ENCODE assay signal across 24 cellular contexts in the genomic region with DNA sequence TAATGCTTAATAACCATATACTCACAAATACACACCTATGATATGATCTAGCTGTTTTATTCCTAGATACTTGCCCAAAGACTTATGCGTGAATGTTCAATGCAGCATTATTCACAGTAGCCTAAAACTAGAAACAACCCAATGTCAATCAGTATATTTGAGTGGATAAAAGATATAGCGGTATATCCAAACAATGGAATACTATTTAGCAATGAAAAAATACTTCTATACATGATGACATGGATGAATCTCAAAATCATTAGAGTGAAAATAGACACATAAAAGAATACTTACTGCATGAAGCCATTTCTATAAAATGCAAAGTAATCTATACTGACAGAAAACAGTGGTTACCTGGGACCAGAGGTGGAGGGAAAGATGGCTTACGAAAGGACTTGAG.
DNase-seq lines count a peak whose midpoint lies in the region; ATAC-seq, FAIRE-seq and TF ChIP-seq lines count a peak whose summit lies in the region.
"Had no signal": no experiment of that assay in that cellular context is flagged by ENCODE, and none has a peak within 500 bp of the region (broad histone marks: within the 10 kb centered on the region; RNA-seq: fewer than 3 reads in every experiment).

No MANE protein-coding gene starts in this region.

- POLR2A ChIA-PET in SK-N-SH (lab: Yijun Ruan, JAX), result no interaction called here
- POLR2A ChIA-PET in K562 (lab: Yijun Ruan, JAX), result interaction anchor here (0.7 kb wide), 1 partner anchor 14 kb away, joined by 3 read pairs; no protein-coding TSS in a partner anchor

- no peaks in the 10 kb centered on the region for H3K9me2 ChIP-seq in SK-N-SH

- intact Hi-C loops in K562 (cut with micrococcal nuclease), result no loop called here

- 97% methylated on average over 3 of the region's 3 CpGs for WGBS in SK-N-SH (ENCODE audit: low lambda C conversion rate)
- WGBS in K562 (ENCODE audit: insufficient coverage, low coverage, missing lambda C conversion rate), result 95% methylated on average over 3 of the region's 3 CpGs

- in situ Hi-C loops in K562 (cut with MboI), result no loop called here

- DNase-seq in SK-N-SH (no peak), K562 (ENCODE audit: extremely low read depth in 1 of 4, low spot score in 3 of 4) (no peak), kidney tubule cell (ENCODE audit: low spot score) (no peak), NCI-H226 (no peak)
- DNase-seq: AML-193; Caco-2; Calu3; CD4-positive, alpha-beta T cell; CD8-positive, alpha-beta T cell; DMS 273 treated with DMSO at 0.1 percent for 48 hours; DMS153; DMS53; DMS79; DND-41; EL; GDM1 had no signal

- H3K4me2 ChIP-seq in SK-N-SH (no peak overlapping the region), K562 (ENCODE audit: insufficient read depth, low read length) (no peak overlapping the region)
- H3K4me2 ChIP-seq: A549; BLaER1 treated with 17β-estradiol and CSF1 and Interleukin-3, amounts not matched to agents 10 nM and 100 nM had no signal

- no peak for TF ChIP-seq EP300 in SK-N-SH (IDR thresholded peaks at IDR 0.05; ENCODE audit: borderline replicate concordance in 1 of 2, low read depth in 1 of 2, low read length in 1 of 2)
- TF ChIP-seq EP300 in K562 (IDR thresholded peaks at IDR 0.05; ENCODE audit: low read length), result no peak

- no peak overlapping the region for H3K9ac ChIP-seq in SK-N-SH
- no peak overlapping the region for H3K9ac ChIP-seq in K562 (ENCODE audit: insufficient read depth in 1 of 2, low read depth in 2 of 2, low read length in 2 of 2)
- H3K9ac ChIP-seq: BLaER1 treated with 17β-estradiol and CSF1 and Interleukin-3, amounts not matched to agents 10 nM and 100 nM had no signal

- ATAC-seq in SK-N-SH treated with all-trans-retinoic acid at 6 μM for 48 hours, result no peak
- no peak for ATAC-seq in K562
- ATAC-seq: A549; CD8-positive, alpha-beta T cell; GM12878 had no signal

- BruUV-seq in K562 (replicated peaks; lab: Mats Ljungman, UMichigan), result no TSS peak

- TF ChIP-seq POLR2A in K562 (conservative IDR thresholded peaks at IDR 0.05), result no peak

- H3K27ac ChIP-seq in SK-N-SH (ENCODE audit: low read depth in 2 of 2, low read length in 1 of 2) (no peak overlapping the region), K562 (ENCODE audit: extremely low read depth, low read depth, low read length) (no peak overlapping the region)
- H3K27ac ChIP-seq: 22Rv1; A549; BLaER1 treated with 17β-estradiol and CSF1 and Interleukin-3, amounts not matched to agents 10 nM and 100 nM; C4-2B had no signal

- no peaks in the 10 kb centered on the region for H3K4me1 ChIP-seq in SK-N-SH (ENCODE audit: control insufficient read depth in 1 of 2, insufficient read depth in 2 of 2, low read depth in 1 of 2, low read length in 1 of 2)
- H3K4me1 ChIP-seq in K562 (replicated peaks in 1 of 2; ENCODE audit: control insufficient read depth in 2 of 2, insufficient read depth in 2 of 2, low read length in 2 of 2), result no peaks in the 10 kb centered on the region
- H3K4me1 ChIP-seq: A549; BLaER1 treated with 17β-estradiol and CSF1 and Interleukin-3, amounts not matched to agents 10 nM and 100 nM; Caco-2 had no signal

- H3K4me3 ChIP-seq in SK-N-SH (ENCODE audit: low read depth in 2 of 2, low read length in 1 of 2) (no peak overlapping the region), K562 (no peak overlapping the region)
- H3K4me3 ChIP-seq: A549; BLaER1 treated with 17β-estradiol and CSF1 and Interleukin-3, amounts not matched to agents 10 nM and 100 nM; GM12878 had no signal

- TF ChIP-seq RAD21 in SK-N-SH (IDR thresholded peaks at IDR 0.05; ENCODE audit: low read length), result no peak
- TF ChIP-seq RAD21 in K562 (CRISPR knock-in tag; conservative IDR thresholded peaks at IDR 0.05 in 1 of 2, IDR thresholded peaks at IDR 0.05 in 1 of 2), result no peak

- CTCF ChIA-PET in SK-N-SH (lab: Yijun Ruan, JAX), result no interaction called here
- CTCF ChIA-PET in K562 (lab: Yijun Ruan, JAX; ENCODE audit: low intra/inter-chr PET ratio), result no interaction called here

- H4K20me1 ChIP-seq in SK-N-SH (ENCODE audit: insufficient read depth) (no peaks in the 10 kb centered on the region), K562 (replicated peaks; ENCODE audit: control insufficient read depth, insufficient read depth, low read length) (no peaks in the 10 kb centered on the region)
- H4K20me1 ChIP-seq: BLaER1 treated with 17β-estradiol and CSF1 and Interleukin-3, amounts not matched to agents 10 nM and 100 nM had no signal

- H3K36me3 ChIP-seq in SK-N-SH (replicated peaks in 1 of 2; ENCODE audit: control insufficient read depth in 1 of 2, insufficient read depth in 2 of 2, low read length in 1 of 2) (peaks cover 0 to 43% of the 10 kb centered on the region in 2 experiments), K562 (ENCODE audit: control insufficient read depth, insufficient read depth, low read length) (peaks cover 3% of the 10 kb centered on the region; the same call in 2 of the 3 replicates)

- TF ChIP-seq CTCF in SK-N-SH (IDR thresholded peaks at IDR 0.05) (no peak), K562 (IDR thresholded peaks at IDR 0.05 in 2 of 3, conservative IDR thresholded peaks at IDR 0.05 in 1 of 3; ENCODE audit: insufficient read depth in 2 of 3, low read depth in 1 of 3, low read length in 3 of 3) (no peak)

- H3K9me3 ChIP-seq in SK-N-SH, result peaks cover 4% of the 10 kb centered on the region; the same call in 1 of the 2 replicates
- H3K9me3 ChIP-seq in K562 (replicated peaks; ENCODE audit: control insufficient read depth, insufficient read depth, low read depth, low read length), result 0 out of 2 replicates have a peak, but pooled peaks cover 1% of the 10 kb centered on the region

- H3F3A ChIP-seq in SK-N-SH (replicated peaks; ENCODE audit: insufficient read depth), result no peaks in the 10 kb centered on the region

- H3K27me3 ChIP-seq in SK-N-SH (ENCODE audit: insufficient read depth) (no peaks in the 10 kb centered on the region), K562 (ENCODE audit: control insufficient read depth in 2 of 2, insufficient read depth in 2 of 2, low read length in 2 of 2) (no peaks in the 10 kb centered on the region)
- H3K27me3 ChIP-seq: BLaER1 treated with 17β-estradiol and CSF1 and Interleukin-3, amounts not matched to agents 10 nM and 100 nM had no signal

- H3K9me1 ChIP-seq in K562 (ENCODE audit: control insufficient read depth, insufficient read depth, low read length), result no peaks in the 10 kb centered on the region

- no peak for FAIRE-seq in K562 (lab: Jason Lieb, UNC)
- FAIRE-seq: A549, GM12878, GM12892, GM18507 had no signal

- H3K79me2 ChIP-seq in SK-N-SH (ENCODE audit: insufficient read depth), result no peaks in the 10 kb centered on the region
- H3K79me2 ChIP-seq in K562 (ENCODE audit: control insufficient read depth, insufficient read depth, low read length), result no peaks in the 10 kb centered on the region

- H2AFZ ChIP-seq in SK-N-SH (ENCODE audit: low read depth) (no peak overlapping the region), K562 (ENCODE audit: low read depth, low read length) (no peak overlapping the region)

TF ChIP-seq in SK-N-SH treated with all-trans-retinoic acid at 6 μM for 48 hours, 23 proteins besides CTCF, POLR2A, EP300 and RAD21 (continues in another document):
- no peak for TF ChIP-seq OSR1 (CRISPR knock-in tag; IDR thresholded peaks at IDR 0.05)
- TF ChIP-seq, protein P1, sequence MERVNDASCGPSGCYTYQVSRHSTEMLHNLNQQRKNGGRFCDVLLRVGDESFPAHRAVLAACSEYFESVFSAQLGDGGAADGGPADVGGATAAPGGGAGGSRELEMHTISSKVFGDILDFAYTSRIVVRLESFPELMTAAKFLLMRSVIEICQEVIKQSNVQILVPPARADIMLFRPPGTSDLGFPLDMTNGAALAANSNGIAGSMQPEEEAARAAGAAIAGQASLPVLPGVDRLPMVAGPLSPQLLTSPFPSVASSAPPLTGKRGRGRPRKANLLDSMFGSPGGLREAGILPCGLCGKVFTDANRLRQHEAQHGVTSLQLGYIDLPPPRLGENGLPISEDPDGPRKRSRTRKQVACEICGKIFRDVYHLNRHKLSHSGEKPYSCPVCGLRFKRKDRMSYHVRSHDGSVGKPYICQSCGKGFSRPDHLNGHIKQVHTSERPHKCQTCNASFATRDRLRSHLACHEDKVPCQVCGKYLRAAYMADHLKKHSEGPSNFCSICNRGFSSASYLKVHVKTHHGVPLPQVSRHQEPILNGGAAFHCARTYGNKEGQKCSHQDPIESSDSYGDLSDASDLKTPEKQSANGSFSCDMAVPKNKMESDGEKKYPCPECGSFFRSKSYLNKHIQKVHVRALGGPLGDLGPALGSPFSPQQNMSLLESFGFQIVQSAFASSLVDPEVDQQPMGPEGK (CRISPR knock-in tag; IDR thresholded peaks at IDR 0.05; ENCODE audit: borderline replicate concordance), result no peak

TF ChIP-seq in SK-N-SH, 30 proteins besides CTCF, POLR2A, EP300 and RAD21:
- TF ChIP-seq, protein P2, sequence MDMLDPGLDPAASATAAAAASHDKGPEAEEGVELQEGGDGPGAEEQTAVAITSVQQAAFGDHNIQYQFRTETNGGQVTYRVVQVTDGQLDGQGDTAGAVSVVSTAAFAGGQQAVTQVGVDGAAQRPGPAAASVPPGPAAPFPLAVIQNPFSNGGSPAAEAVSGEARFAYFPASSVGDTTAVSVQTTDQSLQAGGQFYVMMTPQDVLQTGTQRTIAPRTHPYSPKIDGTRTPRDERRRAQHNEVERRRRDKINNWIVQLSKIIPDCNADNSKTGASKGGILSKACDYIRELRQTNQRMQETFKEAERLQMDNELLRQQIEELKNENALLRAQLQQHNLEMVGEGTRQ (IDR thresholded peaks at IDR 0.05; ENCODE audit: borderline replicate concordance, low read depth, low read length), result no peak
- TF ChIP-seq SMC3 (IDR thresholded peaks at IDR 0.05; ENCODE audit: low read depth, low read length) (no peak), CHD2 (IDR thresholded peaks at IDR 0.05; ENCODE audit: low read length, partially characterized antibody) (no peak), EZH2phosphoT487 (IDR thresholded peaks at IDR 0.05; ENCODE audit: borderline replicate concordance, low read depth) (no peak)

TF ChIP-seq in K562, 482 proteins besides CTCF, POLR2A, EP300 and RAD21 (continues in another document):
- no peak for TF ChIP-seq SP1 (CRISPR knock-in tag; IDR thresholded peaks at IDR 0.05)
